In the genomic region with DNA sequence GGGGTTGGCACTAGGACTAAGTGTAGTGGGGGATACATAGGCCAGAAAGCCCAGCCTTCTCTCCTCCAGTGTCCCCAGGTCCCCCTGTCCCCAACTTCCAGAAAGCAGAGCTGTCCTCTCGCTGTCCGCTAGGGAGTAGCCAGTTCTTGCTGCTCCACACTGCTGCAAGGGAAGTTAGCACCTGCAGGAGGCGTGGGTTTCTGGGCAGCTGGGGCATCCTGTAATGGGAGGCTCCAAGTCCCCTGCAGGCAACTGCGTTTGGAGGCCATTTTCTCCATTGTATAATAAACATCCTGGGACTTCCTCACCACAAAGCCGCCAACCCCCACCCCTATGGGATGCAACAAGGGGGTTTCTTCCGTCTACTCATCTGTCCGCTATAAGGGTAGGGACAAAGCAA, we compare ENCODE assay signal across 8 cellular contexts. TPM values are rescaled to one million over a fixed set of nuclear protein-coding genes. Genes with fewer than 3 reads are reported as not detected.
DNase-seq lines count a peak whose midpoint lies in the region; ATAC-seq and TF ChIP-seq lines count a peak whose summit lies in the region.

No MANE protein-coding gene starts in this region.

- H3K36me3 ChIP-seq in mucosa of descending colon (ENCODE audit: low read depth) = no peaks in the 10 kb centered on the region

- no peak overlapping the region for H3K4me3 ChIP-seq in mucosa of descending colon

- POLR2A ChIA-PET in GM10248 (lab: Yijun Ruan, JAX) = no interaction called here

- ATAC-seq in mucosa of descending colon (peak; percentile 63), GM18861 (IDR thresholded peaks at IDR 0.05; ENCODE audit: unreplicated experiment) (no peak)

- CTCF ChIA-PET in GM10248 (lab: Yijun Ruan, JAX) = no interaction called here

- H3K9me3 ChIP-seq in mucosa of descending colon = no peaks in the 10 kb centered on the region

- H3K4me1 ChIP-seq in mucosa of descending colon (ENCODE audit: low read depth) = peaks cover 14% of the 10 kb centered on the region

- DNase-seq in DMS 273 treated with DMSO at 0.1 percent for 48 hours (lab: John Stamatoyannopoulos, UW) (peak; percentile 75), LHCN-M2 (ENCODE audit: low read depth) (peak; percentile 24), astrocyte of the hippocampus (ENCODE audit: low read depth, low spot score) (peak; percentile 53), mucosa of descending colon (peak in 1 of 3 donors; percentile 27), GDM1 (lab: John Stamatoyannopoulos, UW) (no peak), GM10248 (ENCODE audit: extremely low spot score) (no peak)
- DNase-seq in activated CD4-positive, alpha-beta T cell treated with anti-CD3 and anti-CD28 coated beads, Interleukin-2, amount 50 U/mL, for 4 hours = no peak

- TF ChIP-seq CTCF in mucosa of descending colon (IDR thresholded peaks at IDR 0.05) = no peak
- TF ChIP-seq CTCF in GM10248 (IDR thresholded peaks at IDR 0.05; ENCODE audit: control extremely low read depth, extremely low read depth, low read depth, missing control alignments) = no peak

- intact Hi-C loops in mucosa of descending colon (cut with DNase I, micrococcal nuclease) = no loop called here

RNA-seq across cellular contexts. Expression of gene RPRML, which starts 1.7 kb away (rescaled TPM):
- not detected in 2 replicates for total RNA-seq in LHCN-M2 (2014; rRNA removed)
- not detected for polyA plus RNA-seq in LHCN-M2 (2012)
- under 1 TPM in 2 of 3 donors, not detected in 1; 0.26 to 0.44 TPM for total RNA-seq in mucosa of descending colon

RNA-seq across cellular contexts. Expression of gene GOSR2, which starts 54.4 kb away (rescaled TPM):
- 28.7 and 39.2 TPM in 2 replicates for total RNA-seq in LHCN-M2 (2014; rRNA removed)
- polyA plus RNA-seq in LHCN-M2 (2012) = 41.2 TPM
- 10 to 100 TPM; 53.7 to 56.5 (median 55.0) TPM for total RNA-seq in mucosa of descending colon

Comparison
In these comparisons a context has a peak if more than half of its experiments do, and no peak if none do; other contexts are left out.
1. DNase-seq: peak in DMS 273 treated with DMSO at 0.1 percent for 48 hours (single experiment), LHCN-M2 (single experiment) and astrocyte of the hippocampus (single experiment); none in activated CD4-positive, alpha-beta T cell treated with anti-CD3 and anti-CD28 coated beads, Interleukin-2, amount 50 U/mL, for 4 hours (0 of 2), GDM1 (single experiment) and GM10248 (single experiment).